ENCODE assay signal across 7 cellular contexts in genomic region chr9:95494022-95494415, GRCh38. TPM values are rescaled to one million over a fixed set of nuclear protein-coding genes. Genes with fewer than 3 reads are reported as not detected.
DNase-seq lines count a peak whose midpoint lies in the region; ATAC-seq lines count a peak whose summit lies in the region.

No MANE protein-coding gene starts in this region.

- no peak overlapping the region for H2AK5ac ChIP-seq in mesendoderm (ENCODE audit: low read length)

- H3K27me3 Mint-ChIP-seq in memory B cell: peaks cover 2% of the 10 kb centered on the region

- peak overlapping the region; percentile 92 for H3K4me3 Mint-ChIP-seq in memory B cell

- H4K8ac ChIP-seq in mesendoderm (ENCODE audit: low read depth, low read length): no peak overlapping the region

- H2BK15ac ChIP-seq in mesendoderm (replicated peaks; ENCODE audit: low read depth): no peak overlapping the region

- peaks cover 39% of the 10 kb centered on the region for H3K79me1 ChIP-seq in mesendoderm (ENCODE audit: low read length)

- H3K27ac ChIP-seq in mesendoderm (ENCODE audit: low read depth, low read length): no peak overlapping the region

- no peaks in the 10 kb centered on the region for H3K9me3 Mint-ChIP-seq in memory B cell

- H3K4ac ChIP-seq in mesendoderm (ENCODE audit: low read depth, low read length): no peak overlapping the region

- no CpG with 5 or more reads among the region's 26 CpGs for WGBS in mesendoderm (ENCODE audit: extremely low coverage, insufficient coverage, low lambda C conversion rate)

- in situ Hi-C loops in KBM-7 (cut with MboI; ENCODE audit: low pct_unique_long_range_greater_than_20kb, low sequenced_read_pairs): no loop called here

- no peaks in the 10 kb centered on the region for H3K27me3 ChIP-seq in mesendoderm (ENCODE audit: insufficient read depth, low read length, poor library complexity)

- no peak overlapping the region for H3K18ac ChIP-seq in mesendoderm (ENCODE audit: low read length)

- no peak overlapping the region for H3K23ac ChIP-seq in mesendoderm (ENCODE audit: low read length)

- no peak overlapping the region for H3K4me2 ChIP-seq in mesendoderm (ENCODE audit: low read length)

- peak; percentile 62 to 96 (median 96) for DNase-seq in NCI-H1417 (lab: John Stamatoyannopoulos, UW)
- peak; percentile 68 for DNase-seq in activated CD8-positive, alpha-beta memory T cell treated with anti-CD3 and anti-CD28 coated beads, Interleukin-2, amount 50 U/mL, for 48 hours
- peak; percentile 60 to 61 for DNase-seq in memory B cell (ENCODE audit: low spot score in 2 of 2)
- DNase-seq in mesendoderm: no peak
- DNase-seq in KBM-7: no peak

- no peak overlapping the region for H2BK120ac ChIP-seq in mesendoderm (ENCODE audit: low read depth, low read length)

- H4K5ac ChIP-seq in mesendoderm (ENCODE audit: low read length): no peak overlapping the region

- peaks cover 53% of the 10 kb centered on the region for H3K79me2 ChIP-seq in mesendoderm (ENCODE audit: control insufficient read depth, insufficient read depth, low read length)

- no peak overlapping the region for H3K56ac ChIP-seq in mesendoderm (ENCODE audit: low read length)

- H3K36me3 Mint-ChIP-seq in memory B cell: no peaks in the 10 kb centered on the region

- H3K36me3 ChIP-seq in mesendoderm (ENCODE audit: control insufficient read depth, insufficient read depth, low read length): no peaks in the 10 kb centered on the region

- H3K9ac ChIP-seq in mesendoderm (ENCODE audit: low read length): no peak overlapping the region

- peaks cover 22% of the 10 kb centered on the region for H3K4me1 ChIP-seq in mesendoderm (ENCODE audit: control insufficient read depth, low read depth, low read length)

- peak overlapping the region; percentile 90 for H3K27ac Mint-ChIP-seq in memory B cell

- peaks cover 16% of the 10 kb centered on the region for H3K4me1 Mint-ChIP-seq in memory B cell

- ATAC-seq in GM21528 (IDR thresholded peaks at IDR 0.05; ENCODE audit: low FRiP score, unreplicated experiment): peak; percentile 21
- ATAC-seq in memory B cell (ENCODE audit: low read depth): peak; percentile 56
- no peak for ATAC-seq in GM19467 (IDR thresholded peaks at IDR 0.05; ENCODE audit: unreplicated experiment)

- H3K4me3 ChIP-seq in mesendoderm (ENCODE audit: low read length): no peak overlapping the region

- no peak overlapping the region for H2BK5ac ChIP-seq in mesendoderm (ENCODE audit: low read length)

RNA-seq across cellular contexts. Expression of gene PTCH1, which starts 22.8 kb away (rescaled TPM):
- 11.7 TPM for polyA plus RNA-seq in mesendoderm (2013, experiment 1 of 2)
- 11.3 TPM for polyA plus RNA-seq in mesendoderm (2013, experiment 2 of 2)

Comparison
In these comparisons a context has a peak if more than half of its experiments do, and no peak if none do; other contexts are left out.
1. DNase-seq: peak in NCI-H1417 (3 of 3), activated CD8-positive, alpha-beta memory T cell treated with anti-CD3 and anti-CD28 coated beads, Interleukin-2, amount 50 U/mL, for 48 hours (single experiment) and memory B cell (2 of 2); none in mesendoderm (single experiment) and KBM-7 (single experiment).